ENCODE assay signal across 23 cellular contexts in genomic region chr13:43472980-43473379, GRCh38.
"Had no signal": no experiment of that assay in that cellular context is flagged by ENCODE, and none has a peak within 500 bp of the region (broad histone marks: within the 10 kb centered on the region; RNA-seq: fewer than 3 reads in every experiment).

No MANE protein-coding gene starts in this region.

- DNase-seq: activated CD4-positive, alpha-beta T cell treated with anti-CD3 and anti-CD28 coated beads for 1 hour; activated gamma-delta T cell treated with Interleukin-2 at 50 U/mL for 16 hours; amniotic stem cell; effector memory CD4-positive, alpha-beta T cell; esophagus squamous epithelium; gastrocnemius medialis; immature natural killer cell; mesenchymal stem cell; mucosa of descending colon; naive thymus-derived CD4-positive, alpha-beta T cell; right lobe of liver; stimulated activated CD4-positive, alpha-beta T cell treated with anti-CD3 and anti-CD28 coated beads, Interleukin-4, amount 100 ng/mL, for 4 hours; stimulated activated naive B cell treated with anti-CD40 and anti-IgM and Interleukin-4, amounts not matched to agents 10 μg/mL and 1 μg/mL and 100 μg/mL, for 72 hours; T-helper 17 cell; thyroid gland; WERI-Rb-1 had no signal

- H3K9me3 Mint-ChIP-seq: activated naive CD4-positive, alpha-beta T cell treated with anti-CD3 and anti-CD28 coated beads, Interleukin-2, amount 50 U/mL, for 72 hours; central memory CD8-positive, alpha-beta T cell; naive thymus-derived CD4-positive, alpha-beta T cell; neural progenitor cell; stimulated activated naive B cell treated with anti-CD40 and anti-IgM and Interleukin-4, amounts not matched to agents 10 μg/mL and 1 μg/mL and 100 μg/mL, for 72 hours had no signal

- H3K4me3 Mint-ChIP-seq: central memory CD8-positive, alpha-beta T cell; dendritic cell treated with granulocyte-macrophage colony-stimulating factor and Interleukin-4, amounts not matched to agents 40 ng/mL and 50 ng/mL, for 4 days; immature natural killer cell; naive thymus-derived CD4-positive, alpha-beta T cell; neural progenitor cell; stimulated activated naive B cell treated with anti-CD40 and anti-IgM and Interleukin-4, amounts not matched to agents 10 μg/mL and 1 μg/mL and 100 μg/mL, for 72 hours; T-helper 17 cell had no signal

- H3K27ac Mint-ChIP-seq: activated naive CD4-positive, alpha-beta T cell treated with anti-CD3 and anti-CD28 coated beads, Interleukin-2, amount 50 U/mL, for 72 hours; dendritic cell treated with granulocyte-macrophage colony-stimulating factor and Interleukin-4, amounts not matched to agents 40 ng/mL and 50 ng/mL, for 4 days; immature natural killer cell; naive thymus-derived CD4-positive, alpha-beta T cell; neural progenitor cell; stimulated activated naive B cell treated with anti-CD40 and anti-IgM and Interleukin-4, amounts not matched to agents 10 μg/mL and 1 μg/mL and 100 μg/mL, for 72 hours; T-helper 17 cell had no signal

- H3K4me2 ChIP-seq: neural progenitor cell, smooth muscle cell had no signal

- H3K4me3 ChIP-seq: esophagus squamous epithelium, gastrocnemius medialis, mucosa of descending colon, neural progenitor cell, pancreas, right lobe of liver, SJSA1, smooth muscle cell, thyroid gland had no signal

- H3K27me3 ChIP-seq: esophagus squamous epithelium, gastrocnemius medialis, neural progenitor cell, pancreas, right lobe of liver, SJSA1, thyroid gland had no signal

- H3K9me3 ChIP-seq: esophagus squamous epithelium, gastrocnemius medialis, mucosa of descending colon, pancreas, right lobe of liver, SJSA1, thyroid gland had no signal

- H3K27me3 Mint-ChIP-seq: dendritic cell treated with granulocyte-macrophage colony-stimulating factor and Interleukin-4, amounts not matched to agents 40 ng/mL and 50 ng/mL, for 4 days; stimulated activated naive B cell treated with anti-CD40 and anti-IgM and Interleukin-4, amounts not matched to agents 10 μg/mL and 1 μg/mL and 100 μg/mL, for 72 hours had no signal

- H3K4me1 ChIP-seq: esophagus squamous epithelium, neural progenitor cell, right lobe of liver, SJSA1, thyroid gland had no signal

- H3K36me3 ChIP-seq: esophagus squamous epithelium, gastrocnemius medialis, neural progenitor cell, pancreas, right lobe of liver, SJSA1, thyroid gland, WERI-Rb-1 had no signal

- H3K36me3 Mint-ChIP-seq: activated naive CD4-positive, alpha-beta T cell treated with anti-CD3 and anti-CD28 coated beads, Interleukin-2, amount 50 U/mL, for 72 hours; immature natural killer cell; naive thymus-derived CD4-positive, alpha-beta T cell; neural progenitor cell; stimulated activated naive B cell treated with anti-CD40 and anti-IgM and Interleukin-4, amounts not matched to agents 10 μg/mL and 1 μg/mL and 100 μg/mL, for 72 hours had no signal

- H3K4me1 Mint-ChIP-seq: central memory CD8-positive, alpha-beta T cell; immature natural killer cell; naive thymus-derived CD4-positive, alpha-beta T cell; neural progenitor cell; stimulated activated naive B cell treated with anti-CD40 and anti-IgM and Interleukin-4, amounts not matched to agents 10 μg/mL and 1 μg/mL and 100 μg/mL, for 72 hours; T-helper 17 cell had no signal

- H2AFZ ChIP-seq: neural progenitor cell had no signal

- H3K27ac ChIP-seq: esophagus squamous epithelium, gastrocnemius medialis, neural progenitor cell, right lobe of liver, SJSA1, thyroid gland, WERI-Rb-1 had no signal
